ENCODE assay signal across 8 cellular contexts in the genomic region with DNA sequence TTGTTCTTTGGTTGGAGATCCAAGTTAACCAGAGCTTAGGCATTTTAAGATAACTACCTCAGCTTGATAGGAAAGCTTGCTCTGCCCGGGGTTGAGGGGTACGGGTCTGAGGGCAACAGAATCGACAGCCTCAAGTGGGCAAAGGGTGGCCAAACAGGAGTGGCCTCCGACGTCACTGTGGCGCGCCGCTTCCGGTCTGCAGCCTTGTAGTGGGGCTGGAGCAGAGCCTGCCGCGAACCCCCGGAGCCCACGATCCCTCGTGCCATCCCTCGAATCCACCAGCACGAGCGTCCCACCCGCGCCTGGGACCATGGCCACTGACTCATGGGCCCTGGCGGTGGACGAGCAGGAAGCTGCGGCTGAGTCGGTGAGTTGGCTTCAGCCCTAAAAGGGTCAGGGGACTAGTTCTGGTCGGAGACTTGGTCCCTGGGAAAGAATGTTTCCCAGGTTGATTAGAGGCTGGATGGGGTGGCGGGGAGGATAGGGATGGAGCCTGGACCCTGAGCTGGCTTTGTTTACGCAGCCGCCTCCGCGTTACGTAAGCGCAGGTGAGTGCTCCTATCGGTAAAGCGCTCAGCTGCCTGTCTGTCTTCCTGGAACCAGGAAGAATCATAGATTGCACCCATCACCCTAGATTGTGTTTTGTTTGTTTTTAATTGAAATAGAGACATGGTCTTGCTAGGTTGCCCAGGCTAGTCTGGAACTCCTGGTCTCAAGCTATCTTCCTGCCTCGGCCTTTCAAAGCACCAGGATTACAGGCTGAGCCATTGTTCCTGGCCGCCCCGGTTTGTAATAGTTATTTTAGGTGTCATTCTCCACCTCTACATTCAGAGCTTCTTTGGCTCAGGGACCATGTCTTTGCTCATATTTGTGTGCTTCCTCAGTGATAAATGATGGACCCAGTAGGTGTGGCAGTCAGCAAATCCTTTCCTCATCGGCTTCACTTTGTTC. TPM values are rescaled to one million over a fixed set of nuclear protein-coding genes. Genes with fewer than 3 reads are reported as not detected.
DNase-seq lines count a peak whose midpoint lies in the region; ATAC-seq and FAIRE-seq lines count a peak whose summit lies in the region.

A gene (plus strand): TSS at position 199 of the 951 bp plus-strand sequence. CDS start 112 bp downstream, at position 311.

- H3K9me3 ChIP-seq in CD4-positive, CD25-positive, alpha-beta regulatory T cell (ENCODE audit: control insufficient read depth in 2 of 2, low read length in 2 of 2): peaks cover 0 to 6% of the 10 kb centered on the region in 2 experiments
- no peaks in the 10 kb centered on the region for H3K9me3 ChIP-seq in naive thymus-derived CD4-positive, alpha-beta T cell (ENCODE audit: control insufficient read depth in 2 of 3, low read length in 3 of 3)

- H3K36me3 ChIP-seq in CD4-positive, CD25-positive, alpha-beta regulatory T cell (ENCODE audit: control insufficient read depth, insufficient read depth, low read length): peaks cover 17% of the 10 kb centered on the region
- H3K36me3 ChIP-seq in naive thymus-derived CD4-positive, alpha-beta T cell (ENCODE audit: control insufficient read depth in 2 of 3, insufficient read depth in 3 of 3, low read length in 3 of 3): peaks cover 0 to 4% (median 0%) of the 10 kb centered on the region in 3 experiments

- peak within 1 kb of the TSS; percentile 91 to 97 (median 96) for H3K4me3 Mint-ChIP-seq in CD4-positive, CD25-positive, alpha-beta regulatory T cell
- H3K4me3 Mint-ChIP-seq in activated T-helper 2 cell treated with anti-CD3 and anti-CD28 coated beads, Interferon-gamma antibody, Interleukin-2, Interleukin-4, amounts not matched to agents 10 μg/mL and 5 μg/mL and 100 μg/mL, durations not matched to agents 14 hours and 24 hours and 36 hours (ENCODE audit: low read depth): peak within 1 kb of the TSS; percentile 87
- peak within 1 kb of the TSS; percentile 89 to 98 (median 96) for H3K4me3 Mint-ChIP-seq in naive thymus-derived CD4-positive, alpha-beta T cell

- H3K27me3 Mint-ChIP-seq in CD4-positive, CD25-positive, alpha-beta regulatory T cell: no peaks in the 10 kb centered on the region
- no peaks in the 10 kb centered on the region for H3K27me3 Mint-ChIP-seq in activated T-helper 2 cell treated with anti-CD3 and anti-CD28 coated beads, Interferon-gamma antibody, Interleukin-2, Interleukin-4, amounts not matched to agents 10 μg/mL and 5 μg/mL and 100 μg/mL, durations not matched to agents 14 hours and 24 hours and 36 hours (ENCODE audit: low read depth)
- H3K27me3 Mint-ChIP-seq in naive thymus-derived CD4-positive, alpha-beta T cell: no peaks in the 10 kb centered on the region

- ATAC-seq in CD4-positive, CD25-positive, alpha-beta regulatory T cell (ENCODE audit: low read depth in 2 of 2): peak; percentile 62 to 66
- peak; percentile 58 for ATAC-seq in GM21367 (IDR thresholded peaks at IDR 0.05; ENCODE audit: unreplicated experiment)
- ATAC-seq in naive thymus-derived CD4-positive, alpha-beta T cell: peak; percentile 83

- H3K4me1 ChIP-seq in CD4-positive, CD25-positive, alpha-beta regulatory T cell (ENCODE audit: control insufficient read depth, insufficient read depth, low read length, poor library complexity, severe bottlenecking): peaks cover 18% of the 10 kb centered on the region
- peaks cover 0 to 4% of the 10 kb centered on the region in 2 donors for H3K4me1 ChIP-seq in naive thymus-derived CD4-positive, alpha-beta T cell (ENCODE audit: control insufficient read depth in 2 of 2, insufficient read depth in 2 of 2, low read length in 2 of 2)

- no peak for FAIRE-seq in RCC 7860 (lab: Jason Lieb, UNC)

- DNase-seq in CD4-positive, CD25-positive, alpha-beta regulatory T cell: peak; percentile 46 to 82 (median 50)
- DNase-seq in HuH-7 (ENCODE audit: low spot score) (peak; percentile 80), RCC 7860 (ENCODE audit: low spot score) (peak; percentile 37), fibroblast of peridontal ligament (ENCODE audit: extremely low read depth) (peak; percentile 69)
- DNase-seq in activated T-helper 2 cell treated with anti-CD3 and anti-CD28 coated beads, Interferon-gamma antibody, Interleukin-2, Interleukin-4, amounts not matched to agents 10 μg/mL and 5 μg/mL and 100 μg/mL, durations not matched to agents 14 hours and 24 hours and 36 hours (ENCODE audit: low spot score): peak; percentile 63
- peak; percentile 28 to 69 (median 51) for DNase-seq in naive thymus-derived CD4-positive, alpha-beta T cell
- peak; percentile 40 for DNase-seq in stimulated activated naive CD4-positive, alpha-beta T cell treated with Interleukin-2 at 50 U/mL for 16 hours (lab: John Stamatoyannopoulos, UW)

- CTCF ChIA-PET in naive thymus-derived CD4-positive, alpha-beta T cell (lab: Charles Lee): interaction anchor here (0.9 to 1.9 kb wide), 4 partner anchors 11 to 81 kb away, joined by 3 to 6 read pairs (median 4); a partner anchor contains a TSS

- H3K4me3 ChIP-seq in CD4-positive, CD25-positive, alpha-beta regulatory T cell (ENCODE audit: low read depth, low read length): peak within 1 kb of the TSS; percentile 98
- H3K4me3 ChIP-seq in naive thymus-derived CD4-positive, alpha-beta T cell (ENCODE audit: low read length): peak within 1 kb of the TSS; percentile 86

- H3K27ac ChIP-seq in CD4-positive, CD25-positive, alpha-beta regulatory T cell (ENCODE audit: insufficient read depth, low read length, poor library complexity, severe bottlenecking): peak within 1 kb of the TSS; percentile 87
- H3K27ac ChIP-seq in naive thymus-derived CD4-positive, alpha-beta T cell (ENCODE audit: low read depth, low read length): peak within 1 kb of the TSS; percentile 97

- H3K9me3 Mint-ChIP-seq in CD4-positive, CD25-positive, alpha-beta regulatory T cell: peaks cover 0 to 9% (median 2%) of the 10 kb centered on the region in 7 donors
- peaks cover 11% of the 10 kb centered on the region for H3K9me3 Mint-ChIP-seq in activated T-helper 2 cell treated with anti-CD3 and anti-CD28 coated beads, Interferon-gamma antibody, Interleukin-2, Interleukin-4, amounts not matched to agents 10 μg/mL and 5 μg/mL and 100 μg/mL, durations not matched to agents 14 hours and 24 hours and 36 hours
- H3K9me3 Mint-ChIP-seq in naive thymus-derived CD4-positive, alpha-beta T cell: peaks cover 0 to 17% (median 8%) of the 10 kb centered on the region in 11 donors

- H3K36me3 Mint-ChIP-seq in CD4-positive, CD25-positive, alpha-beta regulatory T cell: peaks cover 19% of the 10 kb centered on the region
- H3K36me3 Mint-ChIP-seq in activated T-helper 2 cell treated with anti-CD3 and anti-CD28 coated beads, Interferon-gamma antibody, Interleukin-2, Interleukin-4, amounts not matched to agents 10 μg/mL and 5 μg/mL and 100 μg/mL, durations not matched to agents 14 hours and 24 hours and 36 hours (ENCODE audit: low read depth): peaks cover 30% of the 10 kb centered on the region
- H3K36me3 Mint-ChIP-seq in naive thymus-derived CD4-positive, alpha-beta T cell: peaks cover 8 to 30% (median 20%) of the 10 kb centered on the region in 5 donors

- H3K27me3 ChIP-seq in CD4-positive, CD25-positive, alpha-beta regulatory T cell (ENCODE audit: control insufficient read depth, insufficient read depth, low read length): no peaks in the 10 kb centered on the region
- no peaks in the 10 kb centered on the region for H3K27me3 ChIP-seq in naive thymus-derived CD4-positive, alpha-beta T cell (ENCODE audit: control insufficient read depth in 2 of 2, insufficient read depth in 2 of 2, low read length in 2 of 2)

- peak within 1 kb of the TSS; percentile 77 to 100 (median 99) for H3K27ac Mint-ChIP-seq in CD4-positive, CD25-positive, alpha-beta regulatory T cell
- H3K27ac Mint-ChIP-seq in activated T-helper 2 cell treated with anti-CD3 and anti-CD28 coated beads, Interferon-gamma antibody, Interleukin-2, Interleukin-4, amounts not matched to agents 10 μg/mL and 5 μg/mL and 100 μg/mL, durations not matched to agents 14 hours and 24 hours and 36 hours: peak within 1 kb of the TSS; percentile 95
- peak within 1 kb of the TSS; percentile 93 to 100 (median 99) for H3K27ac Mint-ChIP-seq in naive thymus-derived CD4-positive, alpha-beta T cell

- peaks cover 28 to 56% (median 41%) of the 10 kb centered on the region in 4 donors for H3K4me1 Mint-ChIP-seq in CD4-positive, CD25-positive, alpha-beta regulatory T cell
- peaks cover 28% of the 10 kb centered on the region for H3K4me1 Mint-ChIP-seq in activated T-helper 2 cell treated with anti-CD3 and anti-CD28 coated beads, Interferon-gamma antibody, Interleukin-2, Interleukin-4, amounts not matched to agents 10 μg/mL and 5 μg/mL and 100 μg/mL, durations not matched to agents 14 hours and 24 hours and 36 hours (ENCODE audit: low read depth)
- H3K4me1 Mint-ChIP-seq in naive thymus-derived CD4-positive, alpha-beta T cell: peaks cover 23 to 46% (median 42%) of the 10 kb centered on the region in 7 donors

- POLR2A ChIA-PET in naive thymus-derived CD4-positive, alpha-beta T cell (lab: Charles Lee): interaction anchor here (0.7 to 3.4 kb wide), 20 partner anchors 8 to 502 kb away, joined by 3 to 53 read pairs (median 4); a partner anchor contains a TSS

- intact Hi-C loops in activated T-helper 2 cell treated with anti-CD3 and anti-CD28 coated beads, Interferon-gamma antibody, Interleukin-2, Interleukin-4, amounts not matched to agents 10 μg/mL and 5 μg/mL and 100 μg/mL, durations not matched to agents 14 hours and 24 hours and 36 hours (cut with micrococcal nuclease): loop anchor here (1.0 kb wide), 1 partner anchor 47 kb away; a partner anchor contains a TSS
- intact Hi-C loops in naive thymus-derived CD4-positive, alpha-beta T cell (cut with micrococcal nuclease): loop anchor here (1.0 to 2.0 kb wide), 4 partner anchors 10 to 48 kb away; a partner anchor contains a TSS

RNA-seq across cellular contexts. Expression of the gene that starts here (rescaled TPM):
- 47.0 TPM for total RNA-seq in CD4-positive, CD25-positive, alpha-beta regulatory T cell
- polyA plus RNA-seq in CD4-positive, CD25-positive, alpha-beta regulatory T cell: 10 to 100 TPM; 51.6 to 62.5 (median 56.8) TPM
- 31.0 and 33.3 TPM in 2 replicates for total RNA-seq in activated T-helper 2 cell treated with anti-CD3 and anti-CD28 coated beads, Interferon-gamma antibody, Interleukin-2, Interleukin-4, amounts not matched to agents 10 μg/mL and 5 μg/mL and 100 μg/mL, durations not matched to agents 14 hours and 24 hours and 36 hours
- total RNA-seq in naive thymus-derived CD4-positive, alpha-beta T cell: 10 to 100 TPM; 23.6 to 29.9 (median 27.8) TPM
- 10 to 100 TPM; 48.4 to 60.5 TPM for polyA plus RNA-seq in naive thymus-derived CD4-positive, alpha-beta T cell

Comparison
In these comparisons a context has a peak if more than half of its experiments do, and no peak if none do; other contexts are left out.
1. Peak in every context shown above with its lines: DNase-seq, ATAC-seq, H3K4me3 ChIP-seq and H3K27ac ChIP-seq.